In the genomic region with DNA sequence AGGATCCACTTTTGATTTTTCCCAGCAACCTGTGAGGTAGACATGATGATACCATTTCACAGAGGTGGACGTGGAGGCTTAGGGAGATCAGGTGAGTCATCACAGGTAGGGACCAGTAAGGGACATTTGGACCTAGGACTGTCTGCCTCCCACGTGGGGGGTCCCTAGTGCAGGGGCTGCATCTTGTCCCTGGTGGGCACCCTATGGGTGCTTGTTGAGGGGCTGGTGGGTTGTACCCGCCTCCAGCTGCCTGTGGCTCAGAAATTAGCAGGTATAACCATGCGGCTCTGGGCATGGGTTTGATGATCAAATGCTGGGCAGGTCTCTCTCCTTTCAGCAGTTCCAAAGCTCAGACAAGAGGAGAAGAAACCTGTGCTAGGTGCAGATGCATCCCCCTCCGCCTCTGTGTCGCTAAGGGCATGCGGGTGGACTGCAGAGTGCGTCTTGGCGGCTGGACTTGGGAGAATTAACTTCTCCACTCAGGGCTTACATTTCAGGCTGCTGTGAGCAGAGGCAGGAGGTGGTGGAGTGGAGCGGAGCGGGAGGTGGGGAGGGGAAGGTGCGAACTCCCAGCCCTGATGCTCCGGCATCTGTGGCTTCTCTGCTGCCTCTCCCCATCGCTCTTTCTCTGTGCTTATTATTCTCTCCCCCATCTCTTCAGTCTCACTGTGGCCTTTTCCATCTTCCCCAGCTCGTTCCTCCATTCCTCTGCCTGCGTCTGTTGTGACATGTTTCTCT, we compare ENCODE assay signal across 10 cellular contexts.
"Had no signal": no experiment of that assay in that cellular context is flagged by ENCODE, and none has a peak within 500 bp of the region (broad histone marks: within the 10 kb centered on the region; RNA-seq: fewer than 3 reads in every experiment).

No MANE protein-coding gene starts in this region.

- H3K4me1 ChIP-seq: prostate gland, right lobe of liver, SJCRH30, upper lobe of right lung had no signal

- H3K4me3 ChIP-seq: prostate gland, right lobe of liver, SJCRH30, upper lobe of right lung had no signal

- H3K27ac ChIP-seq: neutrophil, prostate gland, right lobe of liver, SJCRH30, upper lobe of right lung had no signal

- DNase-seq: activated CD4-positive, alpha-beta T cell treated with anti-CD3 and anti-CD28 coated beads, Interleukin-2, amount 50 U/mL, for 48 hours; activated CD4-positive, CD25-positive, alpha-beta regulatory T cell treated with anti-CD3 and anti-CD28 coated beads, Interleukin-2, amount 50 U/mL, for 72 hours; midbrain; right lobe of liver; SJCRH30; stimulated activated naive CD4-positive, alpha-beta T cell treated with Interleukin-2 at 50 U/mL for 16 hours; upper lobe of right lung had no signal

- H3K27me3 ChIP-seq: right lobe of liver, SJCRH30 had no signal

- H3K9me3 ChIP-seq: neutrophil, prostate gland had no signal

- ATAC-seq: upper lobe of right lung had no signal

- H3K36me3 ChIP-seq: neutrophil, prostate gland, right lobe of liver, SJCRH30, upper lobe of right lung had no signal

- FAIRE-seq: frontal cortex had no signal
